In the genomic region with DNA sequence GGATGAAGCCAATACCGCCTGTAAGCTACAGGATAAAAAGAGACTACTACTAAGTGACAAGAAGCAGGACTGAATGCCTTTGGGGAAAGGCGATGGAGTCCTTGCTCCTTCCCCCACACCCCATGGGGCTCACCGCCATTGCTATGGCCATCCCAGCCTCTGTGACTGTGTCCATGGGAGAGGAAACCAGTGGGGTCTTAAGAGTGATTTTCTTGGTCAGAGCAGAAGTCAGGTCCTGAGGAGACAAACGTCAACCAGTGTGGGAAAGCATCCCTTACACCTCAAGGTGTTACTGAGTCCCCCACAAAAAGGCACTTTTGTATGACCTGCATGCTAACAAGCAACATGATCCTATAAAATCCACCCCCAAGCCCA, we compare ENCODE assay signal across 2 cellular contexts.
TF ChIP-seq lines count a peak whose summit lies in the region.

No MANE protein-coding gene starts in this region.

TF ChIP-seq in IMR-90, 13 proteins besides CTCF, POLR2A, EP300 and RAD21:
- no peak for TF ChIP-seq MAFK (IDR thresholded peaks at IDR 0.05; ENCODE audit: low read depth, low read length)

TF ChIP-seq in HEK293T, 16 proteins besides CTCF, POLR2A, EP300 and RAD21:
- TF ChIP-seq L3MBTL2 (conservative IDR thresholded peaks at IDR 0.05) (no peak), CTBP1 (IDR thresholded peaks at IDR 0.05; ENCODE audit: borderline replicate concordance) (no peak), FOXM1 (IDR thresholded peaks at IDR 0.05; ENCODE audit: borderline replicate concordance) (no peak), BHLHE40 (IDR thresholded peaks at IDR 0.05; ENCODE audit: borderline replicate concordance) (no peak), ELF4 (IDR thresholded peaks at IDR 0.05) (no peak), HDGF (IDR thresholded peaks at IDR 0.05; ENCODE audit: borderline replicate concordance) (no peak), NFRKB (IDR thresholded peaks at IDR 0.05) (no peak), ZNF384 (IDR thresholded peaks at IDR 0.05) (no peak), SUZ12 (IDR thresholded peaks at IDR 0.05) (no peak), SP1 (IDR thresholded peaks at IDR 0.05) (no peak)
